ENCODE assay signal across 23 cellular contexts in genomic region chr5:89436464-89436863, GRCh38.
DNase-seq lines count a peak whose midpoint lies in the region; ATAC-seq, FAIRE-seq and TF ChIP-seq lines count a peak whose summit lies in the region.
"Had no signal": no experiment of that assay in that cellular context is flagged by ENCODE, and none has a peak within 500 bp of the region (broad histone marks: within the 10 kb centered on the region; RNA-seq: fewer than 3 reads in every experiment).

No MANE protein-coding gene starts in this region.

- no peaks in the 10 kb centered on the region for H3K9me1 ChIP-seq in K562 (ENCODE audit: control insufficient read depth, insufficient read depth, low read length)

- H3K4me2 ChIP-seq in K562 (ENCODE audit: insufficient read depth, low read length): no peak overlapping the region
- H3K4me2 ChIP-seq: BLaER1 had no signal

- BruUV-seq in K562 (replicated peaks; lab: Mats Ljungman, UMichigan): no TSS peak

- POLR2A ChIA-PET in K562 (lab: Yijun Ruan, JAX): no interaction called here

- H3K79me2 ChIP-seq in K562 (ENCODE audit: control insufficient read depth, insufficient read depth, low read length): no peaks in the 10 kb centered on the region
- H3K79me2 ChIP-seq: parathyroid adenoma had no signal

- no peak overlapping the region for H3K9ac ChIP-seq in K562 (ENCODE audit: insufficient read depth in 1 of 2, low read depth in 2 of 2, low read length in 2 of 2)
- H3K9ac ChIP-seq: BLaER1, parathyroid adenoma had no signal

- CTCF ChIA-PET in K562 (lab: Yijun Ruan, JAX; ENCODE audit: low intra/inter-chr PET ratio): interaction anchor here (0.7 kb wide), 1 partner anchor 14 kb away, joined by 3 read pairs; no protein-coding TSS in a partner anchor

- TF ChIP-seq CTCF in K562 (IDR thresholded peaks at IDR 0.05 in 2 of 3, conservative IDR thresholded peaks at IDR 0.05 in 1 of 3; ENCODE audit: insufficient read depth in 2 of 3, low read depth in 1 of 3, low read length in 3 of 3) (no peak), spleen (IDR thresholded peaks at IDR 0.05 in 8 of 11, conservative IDR thresholded peaks at IDR 0.05 in 3 of 11) (no peak)

- H2AFZ ChIP-seq in K562 (ENCODE audit: low read depth, low read length): peak overlapping the region; percentile 80
- H2AFZ ChIP-seq: parathyroid adenoma had no signal

- H3K4me1 ChIP-seq in K562 (replicated peaks in 1 of 2; ENCODE audit: control insufficient read depth in 2 of 2, insufficient read depth in 2 of 2, low read length in 2 of 2) (no peaks in the 10 kb centered on the region; a peak in 1 of 5 replicates), spleen (peaks cover 0 to 41% (median 0%) of the 10 kb centered on the region in 6 donors)
- H3K4me1 ChIP-seq: BLaER1, esophagus squamous epithelium, parathyroid adenoma, stomach had no signal

- H3K4me3 ChIP-seq in K562 (no peak overlapping the region), spleen (no peak overlapping the region)
- H3K4me3 ChIP-seq: BLaER1, esophagus squamous epithelium, stomach, upper lobe of left lung had no signal

- no peak for TF ChIP-seq RAD21 in K562 (CRISPR knock-in tag; conservative IDR thresholded peaks at IDR 0.05 in 1 of 2, IDR thresholded peaks at IDR 0.05 in 1 of 2)

- H3K36me3 ChIP-seq in K562 (ENCODE audit: control insufficient read depth, insufficient read depth, low read length) (no peaks in the 10 kb centered on the region), spleen (no peaks in the 10 kb centered on the region)
- H3K36me3 ChIP-seq: BLaER1, esophagus squamous epithelium, stomach, upper lobe of left lung had no signal

- peak; percentile 98 for FAIRE-seq in GM19239 (lab: Jason Lieb, UNC)
- no peak for FAIRE-seq in K562 (lab: Jason Lieb, UNC)

- no peaks in the 10 kb centered on the region for H4K20me1 ChIP-seq in K562 (replicated peaks; ENCODE audit: control insufficient read depth, insufficient read depth, low read length)
- H4K20me1 ChIP-seq: BLaER1 had no signal

- DNase-seq in GM19239 (ENCODE audit: insufficient read length, low spot score): no peak
- no peak for DNase-seq in K562 (ENCODE audit: extremely low read depth in 1 of 4, low spot score in 3 of 4)
- DNase-seq in spleen: no peak
- DNase-seq in mucosa of gallbladder (ENCODE audit: low spot score): no peak
- DNase-seq in cerebellar cortex (ENCODE audit: low spot score): no peak
- DNase-seq: activated CD8-positive, alpha-beta T cell treated with anti-CD3 and anti-CD28 coated beads, Interleukin-2, amount 10 ng/mL, durations not matched to agents 7 days and 5 days; activated naive CD4-positive, alpha-beta T cell treated with anti-CD3 and anti-CD28 coated beads, Interleukin-2, amount 50 U/mL, for 16 hours; activated T-cell treated with anti-CD3 and anti-CD28 coated beads, Interleukin-2, amount 50 U/mL, for 24 hours; effector CD8-positive, alpha-beta T cell; esophagus squamous epithelium; GOT3; left ventricle myocardium superior; MV-4-11; NCI-H187; NCI-H226; stomach; upper lobe of left lung had no signal

- H3K9me3 ChIP-seq in K562 (replicated peaks; ENCODE audit: control insufficient read depth, insufficient read depth, low read depth, low read length): no peaks in the 10 kb centered on the region
- no peaks in the 10 kb centered on the region for H3K9me3 ChIP-seq in spleen
- H3K9me3 ChIP-seq: BLaER1, esophagus squamous epithelium, stomach, upper lobe of left lung had no signal

- no peaks in the 10 kb centered on the region for H3K27me3 ChIP-seq in K562 (ENCODE audit: control insufficient read depth in 2 of 2, insufficient read depth in 2 of 2, low read length in 2 of 2)
- H3K27me3 ChIP-seq in spleen (replicated peaks in 1 of 7): no peaks in the 10 kb centered on the region
- H3K27me3 ChIP-seq: BLaER1, esophagus squamous epithelium, stomach, upper lobe of left lung had no signal

- TF ChIP-seq POLR2A in K562 (conservative IDR thresholded peaks at IDR 0.05) (no peak), spleen (IDR thresholded peaks at IDR 0.05) (no peak)

- TF ChIP-seq EP300 in K562 (IDR thresholded peaks at IDR 0.05; ENCODE audit: low read length): no peak

- in situ Hi-C loops in K562 (cut with MboI): loop anchor here (10.0 kb wide), 1 partner anchor 472 kb away; no protein-coding TSS in a partner anchor

- H3K27ac ChIP-seq in K562 (ENCODE audit: extremely low read depth, low read depth, low read length): no peak overlapping the region
- H3K27ac ChIP-seq in spleen: peak overlapping the region in 5 of 8 donors; percentile 4 to 74 (median 42)
- H3K27ac ChIP-seq: BLaER1, esophagus squamous epithelium, parathyroid adenoma, stomach, upper lobe of left lung had no signal

- 8% methylated on average over 3 of the region's 3 CpGs for WGBS in K562 (ENCODE audit: insufficient coverage, low coverage, missing lambda C conversion rate)
- 51 to 72% (median 63%) methylated on average over 3 of the region's 3 CpGs for WGBS in spleen, 5 donors

- ATAC-seq in HG03045 (IDR thresholded peaks at IDR 0.05; ENCODE audit: unreplicated experiment): peak; percentile 41
- ATAC-seq in K562: no peak
- no peak for ATAC-seq in GM21576 (IDR thresholded peaks at IDR 0.05; ENCODE audit: unreplicated experiment)
- ATAC-seq: activated CD8-positive, alpha-beta T cell treated with anti-CD3 and anti-CD28 coated beads, Interleukin-2, amount 10 ng/mL, durations not matched to agents 7 days and 5 days; left ventricle myocardium superior; Panc1; sciatic nerve had no signal

- intact Hi-C loops in K562 (cut with micrococcal nuclease): no loop called here
- intact Hi-C loops in spleen (cut with DNase I; ENCODE audit: low total_unique reads): no loop called here

TF ChIP-seq in K562, 482 proteins besides CTCF, POLR2A, EP300 and RAD21:
- TF ChIP-seq ELF4 (CRISPR knock-in tag; IDR thresholded peaks at IDR 0.05) (no peak), NEUROD1 (IDR thresholded peaks at IDR 0.05; ENCODE audit: borderline replicate concordance, low read depth, low read length, partially characterized antibody) (no peak), ZBTB1 (CRISPR knock-in tag; IDR thresholded peaks at IDR 0.05; ENCODE audit: borderline replicate concordance, low read depth) (no peak), ZBTB17 (CRISPR knock-in tag; IDR thresholded peaks at IDR 0.05) (no peak), HDAC8 (tag; IDR thresholded peaks at IDR 0.05) (no peak), DDX20 (tag; IDR thresholded peaks at IDR 0.05; ENCODE audit: low read depth) (no peak), UBTF (IDR thresholded peaks at IDR 0.05; ENCODE audit: borderline replicate concordance in 1 of 2, low read depth in 2 of 2, low read length in 2 of 2) (no peak), HIVEP1 (CRISPR knock-in tag; IDR thresholded peaks at IDR 0.05) (no peak)
- TF ChIP-seq, protein P1, sequence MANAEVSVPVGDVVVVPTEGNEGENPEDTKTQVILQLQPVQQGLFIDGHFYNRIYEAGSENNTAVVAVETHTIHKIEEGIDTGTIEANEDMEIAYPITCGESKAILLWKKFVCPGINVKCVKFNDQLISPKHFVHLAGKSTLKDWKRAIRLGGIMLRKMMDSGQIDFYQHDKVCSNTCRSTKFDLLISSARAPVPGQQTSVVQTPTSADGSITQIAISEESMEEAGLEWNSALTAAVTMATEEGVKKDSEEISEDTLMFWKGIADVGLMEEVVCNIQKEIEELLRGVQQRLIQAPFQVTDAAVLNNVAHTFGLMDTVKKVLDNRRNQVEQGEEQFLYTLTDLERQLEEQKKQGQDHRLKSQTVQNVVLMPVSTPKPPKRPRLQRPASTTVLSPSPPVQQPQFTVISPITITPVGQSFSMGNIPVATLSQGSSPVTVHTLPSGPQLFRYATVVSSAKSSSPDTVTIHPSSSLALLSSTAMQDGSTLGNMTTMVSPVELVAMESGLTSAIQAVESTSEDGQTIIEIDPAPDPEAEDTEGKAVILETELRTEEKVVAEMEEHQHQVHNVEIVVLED (CRISPR knock-in tag; IDR thresholded peaks at IDR 0.05): no peak
- TF ChIP-seq, protein P2, sequence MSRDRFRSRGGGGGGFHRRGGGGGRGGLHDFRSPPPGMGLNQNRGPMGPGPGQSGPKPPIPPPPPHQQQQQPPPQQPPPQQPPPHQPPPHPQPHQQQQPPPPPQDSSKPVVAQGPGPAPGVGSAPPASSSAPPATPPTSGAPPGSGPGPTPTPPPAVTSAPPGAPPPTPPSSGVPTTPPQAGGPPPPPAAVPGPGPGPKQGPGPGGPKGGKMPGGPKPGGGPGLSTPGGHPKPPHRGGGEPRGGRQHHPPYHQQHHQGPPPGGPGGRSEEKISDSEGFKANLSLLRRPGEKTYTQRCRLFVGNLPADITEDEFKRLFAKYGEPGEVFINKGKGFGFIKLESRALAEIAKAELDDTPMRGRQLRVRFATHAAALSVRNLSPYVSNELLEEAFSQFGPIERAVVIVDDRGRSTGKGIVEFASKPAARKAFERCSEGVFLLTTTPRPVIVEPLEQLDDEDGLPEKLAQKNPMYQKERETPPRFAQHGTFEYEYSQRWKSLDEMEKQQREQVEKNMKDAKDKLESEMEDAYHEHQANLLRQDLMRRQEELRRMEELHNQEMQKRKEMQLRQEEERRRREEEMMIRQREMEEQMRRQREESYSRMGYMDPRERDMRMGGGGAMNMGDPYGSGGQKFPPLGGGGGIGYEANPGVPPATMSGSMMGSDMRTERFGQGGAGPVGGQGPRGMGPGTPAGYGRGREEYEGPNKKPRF (IDR thresholded peaks at IDR 0.05; ENCODE audit: low read depth, low read length): no peak
TF ChIP-seq in K562: peak in this region for 0.
